In the genomic region with DNA sequence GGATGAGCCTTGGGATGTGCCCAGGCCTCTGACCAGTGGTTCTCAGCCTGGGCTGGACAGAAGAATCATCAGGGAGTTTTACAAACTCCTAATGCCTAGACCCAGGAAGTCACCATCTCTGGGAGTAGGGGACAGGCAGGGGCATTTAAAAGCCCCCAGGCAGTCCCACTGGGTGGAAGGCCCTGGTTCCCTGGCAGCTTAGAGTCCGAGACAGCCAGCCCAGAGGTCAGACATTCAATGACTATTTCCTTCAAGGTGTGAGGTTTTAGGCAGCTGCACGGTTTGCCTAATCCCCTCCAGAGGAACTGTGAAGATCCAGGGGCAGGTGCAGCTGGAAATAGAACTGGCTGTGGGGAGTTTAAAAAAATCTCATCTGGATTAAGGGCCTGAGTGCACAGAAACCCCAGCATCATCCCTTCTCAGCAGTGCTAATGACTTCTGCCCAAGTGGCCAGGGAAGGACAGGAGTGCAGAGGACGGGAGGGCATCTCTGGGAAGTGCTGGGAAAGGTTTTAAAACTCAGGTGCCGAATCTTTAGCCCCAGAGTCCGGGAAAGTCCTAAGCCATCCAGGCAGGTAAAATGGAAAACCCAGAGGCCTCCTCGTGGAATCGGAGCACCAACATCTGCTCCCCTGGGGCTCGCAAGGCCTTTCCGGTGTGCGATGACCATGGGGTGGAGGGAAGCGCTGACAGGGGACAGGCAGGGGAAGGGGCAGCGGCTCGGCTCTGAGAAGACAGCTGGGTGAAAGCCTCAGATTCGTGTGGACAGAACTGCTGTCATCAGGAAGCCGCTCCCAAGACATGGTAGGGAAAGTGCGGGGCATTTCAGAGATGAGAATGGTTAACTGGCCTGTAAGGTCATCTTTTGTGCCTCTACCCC, we compare ENCODE assay signal across 1 cellular context.
TF ChIP-seq lines count a peak whose summit lies in the region.

No MANE protein-coding gene starts in this region.

TF ChIP-seq in K562, 482 proteins besides CTCF, POLR2A, EP300 and RAD21:
- TF ChIP-seq RBM39 (optimal IDR thresholded peaks at IDR 0.05; ENCODE audit: low read depth, low read length) (no peak), BRF1 (IDR thresholded peaks at IDR 0.05; ENCODE audit: borderline replicate concordance, extremely low read depth, insufficient read length) (no peak), GTF2A2 (tag; IDR thresholded peaks at IDR 0.05) (no peak), FOS (IDR thresholded peaks at IDR 0.05; ENCODE audit: extremely low read depth, insufficient read length) (no peak), ATF7 (IDR thresholded peaks at IDR 0.05) (0 out of 2 replicates have a peak, but pooled peaks have one; percentile 33)
- TF ChIP-seq, protein P1, sequence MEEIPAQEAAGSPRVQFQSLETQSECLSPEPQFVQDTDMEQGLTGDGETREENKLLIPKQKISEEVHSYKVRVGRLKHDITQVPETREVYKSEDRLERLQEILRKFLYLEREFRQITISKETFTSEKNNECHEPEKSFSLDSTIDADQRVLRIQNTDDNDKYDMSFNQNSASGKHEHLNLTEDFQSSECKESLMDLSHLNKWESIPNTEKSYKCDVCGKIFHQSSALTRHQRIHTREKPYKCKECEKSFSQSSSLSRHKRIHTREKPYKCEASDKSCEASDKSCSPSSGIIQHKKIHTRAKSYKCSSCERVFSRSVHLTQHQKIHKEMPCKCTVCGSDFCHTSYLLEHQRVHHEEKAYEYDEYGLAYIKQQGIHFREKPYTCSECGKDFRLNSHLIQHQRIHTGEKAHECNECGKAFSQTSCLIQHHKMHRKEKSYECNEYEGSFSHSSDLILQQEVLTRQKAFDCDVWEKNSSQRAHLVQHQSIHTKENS (CRISPR knock-in tag; IDR thresholded peaks at IDR 0.05): no peak
- TF ChIP-seq, protein P2, sequence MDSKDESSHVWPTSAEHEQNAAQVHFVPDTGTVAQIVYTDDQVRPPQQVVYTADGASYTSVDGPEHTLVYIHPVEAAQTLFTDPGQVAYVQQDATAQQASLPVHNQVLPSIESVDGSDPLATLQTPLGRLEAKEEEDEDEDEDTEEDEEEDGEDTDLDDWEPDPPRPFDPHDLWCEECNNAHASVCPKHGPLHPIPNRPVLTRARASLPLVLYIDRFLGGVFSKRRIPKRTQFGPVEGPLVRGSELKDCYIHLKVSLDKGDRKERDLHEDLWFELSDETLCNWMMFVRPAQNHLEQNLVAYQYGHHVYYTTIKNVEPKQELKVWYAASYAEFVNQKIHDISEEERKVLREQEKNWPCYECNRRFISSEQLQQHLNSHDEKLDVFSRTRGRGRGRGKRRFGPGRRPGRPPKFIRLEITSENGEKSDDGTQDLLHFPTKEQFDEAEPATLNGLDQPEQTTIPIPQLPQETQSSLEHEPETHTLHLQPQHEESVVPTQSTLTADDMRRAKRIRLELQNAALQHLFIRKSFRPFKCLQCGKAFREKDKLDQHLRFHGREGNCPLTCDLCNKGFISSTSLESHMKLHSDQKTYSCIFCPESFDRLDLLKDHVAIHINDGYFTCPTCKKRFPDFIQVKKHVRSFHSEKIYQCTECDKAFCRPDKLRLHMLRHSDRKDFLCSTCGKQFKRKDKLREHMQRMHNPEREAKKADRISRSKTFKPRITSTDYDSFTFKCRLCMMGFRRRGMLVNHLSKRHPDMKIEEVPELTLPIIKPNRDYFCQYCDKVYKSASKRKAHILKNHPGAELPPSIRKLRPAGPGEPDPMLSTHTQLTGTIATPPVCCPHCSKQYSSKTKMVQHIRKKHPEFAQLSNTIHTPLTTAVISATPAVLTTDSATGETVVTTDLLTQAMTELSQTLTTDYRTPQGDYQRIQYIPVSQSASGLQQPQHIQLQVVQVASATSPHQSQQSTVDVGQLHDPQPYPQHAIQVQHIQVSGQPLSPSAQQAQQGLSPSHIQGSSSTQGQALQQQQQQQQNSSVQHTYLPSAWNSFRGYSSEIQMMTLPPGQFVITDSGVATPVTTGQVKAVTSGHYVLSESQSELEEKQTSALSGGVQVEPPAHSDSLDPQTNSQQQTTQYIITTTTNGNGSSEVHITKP (IDR thresholded peaks at IDR 0.05; ENCODE audit: partially characterized antibody): peak; percentile 91
